In genomic region chr19:4676955-4677731, GRCh38 we compare ENCODE assay signal across 1 cellular context.
TF ChIP-seq lines count a peak whose summit lies in the region.

No MANE protein-coding gene starts in this region.

TF ChIP-seq in IMR-90, 13 proteins besides CTCF, POLR2A, EP300 and RAD21:
- no peak for TF ChIP-seq MXI1 (IDR thresholded peaks at IDR 0.05; ENCODE audit: borderline replicate concordance, low read depth, low read length)
- TF ChIP-seq, protein P1, sequence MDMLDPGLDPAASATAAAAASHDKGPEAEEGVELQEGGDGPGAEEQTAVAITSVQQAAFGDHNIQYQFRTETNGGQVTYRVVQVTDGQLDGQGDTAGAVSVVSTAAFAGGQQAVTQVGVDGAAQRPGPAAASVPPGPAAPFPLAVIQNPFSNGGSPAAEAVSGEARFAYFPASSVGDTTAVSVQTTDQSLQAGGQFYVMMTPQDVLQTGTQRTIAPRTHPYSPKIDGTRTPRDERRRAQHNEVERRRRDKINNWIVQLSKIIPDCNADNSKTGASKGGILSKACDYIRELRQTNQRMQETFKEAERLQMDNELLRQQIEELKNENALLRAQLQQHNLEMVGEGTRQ (IDR thresholded peaks at IDR 0.05; ENCODE audit: low read depth, low read length) = no peak
